ENCODE assay signal across 8 cellular contexts in genomic region chr12:14257303-14257733, GRCh38.
DNase-seq lines count a peak whose midpoint lies in the region; ATAC-seq, FAIRE-seq and TF ChIP-seq lines count a peak whose summit lies in the region.

No MANE protein-coding gene starts in this region.

- H3K9me3 ChIP-seq in SK-N-SH (no peaks in the 10 kb centered on the region), astrocyte (ENCODE audit: insufficient read depth, low read depth, low read length) (peaks cover 3% of the 10 kb centered on the region), right lobe of liver (no peaks in the 10 kb centered on the region), thoracic aorta (no peaks in the 10 kb centered on the region)

- no peak overlapping the region for H3K4me2 ChIP-seq in SK-N-SH
- peak overlapping the region; percentile 69 for H3K4me2 ChIP-seq in astrocyte (ENCODE audit: low read length)

- H3K9me3 Mint-ChIP-seq in astrocyte (ENCODE audit: unreplicated experiment) = peaks cover 18% of the 10 kb centered on the region

- H3K9ac ChIP-seq in SK-N-SH (peak overlapping the region; percentile 47), astrocyte (ENCODE audit: low read length) (peak overlapping the region; percentile 47)

- H3K27ac Mint-ChIP-seq in astrocyte (ENCODE audit: unreplicated experiment) = peak overlapping the region; percentile 99

- H3K4me3 Mint-ChIP-seq in astrocyte (ENCODE audit: unreplicated experiment) = peak overlapping the region; percentile 64

- H3K27ac ChIP-seq in SK-N-SH (ENCODE audit: low read depth in 2 of 2, low read length in 1 of 2) (peak overlapping the region; percentile 63 to 92), astrocyte (ENCODE audit: low read depth, low read length) (peak overlapping the region; percentile 80), right lobe of liver (peak overlapping the region; percentile 56 to 87 (median 85)), thoracic aorta (peak overlapping the region; percentile 84 to 88)

- TF ChIP-seq CTCF in SK-N-SH (IDR thresholded peaks at IDR 0.05) (no peak), astrocyte (IDR thresholded peaks at IDR 0.05; ENCODE audit: insufficient read depth, low read depth, low read length) (no peak), right lobe of liver (IDR thresholded peaks at IDR 0.05) (no peak), thoracic aorta (IDR thresholded peaks at IDR 0.05) (no peak)

- TF ChIP-seq RAD21 in SK-N-SH (IDR thresholded peaks at IDR 0.05; ENCODE audit: low read length) = no peak

- DNase-seq in SK-N-SH (no peak), astrocyte (ENCODE audit: low read depth) (no peak), right lobe of liver (peak in 1 of 3 donors; percentile 95), thoracic aorta (ENCODE audit: low spot score) (peak; percentile 88), DMS53 treated with DMSO at 0.1 percent for 48 hours (lab: John Stamatoyannopoulos, UW; ENCODE audit: unreplicated experiment) (no peak)

- TF ChIP-seq POLR2A in right lobe of liver (IDR thresholded peaks at IDR 0.05) = no peak

- H3K27me3 ChIP-seq in SK-N-SH (ENCODE audit: insufficient read depth) = no peaks in the 10 kb centered on the region
- no peaks in the 10 kb centered on the region for H3K27me3 ChIP-seq in astrocyte (ENCODE audit: insufficient read depth, low read length)
- H3K27me3 ChIP-seq in right lobe of liver = no peaks in the 10 kb centered on the region
- no peaks in the 10 kb centered on the region for H3K27me3 ChIP-seq in thoracic aorta (replicated peaks; ENCODE audit: insufficient read depth)

- FAIRE-seq in astrocyte (lab: Jason Lieb, UNC) = no peak

- peaks cover 1% of the 10 kb centered on the region for H3K36me3 Mint-ChIP-seq in astrocyte (ENCODE audit: low read depth, unreplicated experiment)

- TF ChIP-seq EP300 in SK-N-SH (IDR thresholded peaks at IDR 0.05; ENCODE audit: borderline replicate concordance in 1 of 2, low read depth in 1 of 2, low read length in 1 of 2) = no peak

- H4K20me1 ChIP-seq in SK-N-SH (ENCODE audit: insufficient read depth) (no peaks in the 10 kb centered on the region), astrocyte (ENCODE audit: insufficient read depth, low read length) (no peaks in the 10 kb centered on the region)

- no peaks in the 10 kb centered on the region for H3K9me2 ChIP-seq in SK-N-SH

- intact Hi-C loops in right lobe of liver (cut with DNase I) = no loop called here

- H3K27me3 Mint-ChIP-seq in astrocyte (ENCODE audit: low read depth, unreplicated experiment) = no peaks in the 10 kb centered on the region

- 24% methylated on average over 7 of the region's 7 CpGs for WGBS in SK-N-SH (ENCODE audit: low lambda C conversion rate)
- 5% methylated on average over 7 of the region's 7 CpGs for WGBS in right lobe of liver (ENCODE audit: insufficient coverage, low coverage, low lambda C conversion rate, missing lambda C conversion rate)

- peaks cover 7% of the 10 kb centered on the region for H3F3A ChIP-seq in SK-N-SH (replicated peaks; ENCODE audit: insufficient read depth)

- POLR2A ChIA-PET in SK-N-SH (lab: Yijun Ruan, JAX) = interaction anchor here (1.3 to 2.2 kb wide), 2 partner anchors 108 to 128 kb away, joined by 6 to 7 read pairs; partner anchors contain the start of gene ATF7IP

- CTCF ChIA-PET in SK-N-SH (lab: Yijun Ruan, JAX) = interaction anchor here (1.0 to 1.2 kb wide), 2 partner anchors 109 to 128 kb away, joined by 4 to 5 read pairs; partner anchors contain the start of gene ATF7IP

- no peak for ATAC-seq in SK-N-SH treated with all-trans-retinoic acid at 6 μM for 48 hours
- no peak for ATAC-seq in right lobe of liver
- no peak for ATAC-seq in thoracic aorta (ENCODE audit: insufficient number of reproducible peaks, low FRiP score, low read depth)
- ATAC-seq in HG02763 (IDR thresholded peaks at IDR 0.05; ENCODE audit: unreplicated experiment) = no peak
- ATAC-seq in GM18868 (IDR thresholded peaks at IDR 0.05; ENCODE audit: unreplicated experiment) = no peak

- H3K4me1 ChIP-seq in SK-N-SH (ENCODE audit: control insufficient read depth in 1 of 2, insufficient read depth in 2 of 2, low read depth in 1 of 2, low read length in 1 of 2) (peaks cover 13 to 19% of the 10 kb centered on the region in 2 experiments; a peak in 2 of 4 replicates), astrocyte (ENCODE audit: insufficient read depth, low read length) (peaks cover 32% of the 10 kb centered on the region), right lobe of liver (peaks cover 0 to 21% (median 10%) of the 10 kb centered on the region in 4 donors), thoracic aorta (ENCODE audit: control insufficient read depth in 1 of 2, low read depth in 2 of 2) (peaks cover 14 to 48% of the 10 kb centered on the region in 2 donors)

- no peaks in the 10 kb centered on the region for H3K79me2 ChIP-seq in SK-N-SH (ENCODE audit: insufficient read depth)
- no peaks in the 10 kb centered on the region for H3K79me2 ChIP-seq in astrocyte (ENCODE audit: insufficient read depth, low read length)

- H2AFZ ChIP-seq in SK-N-SH (ENCODE audit: low read depth) = peak overlapping the region; percentile 69
- H2AFZ ChIP-seq in astrocyte (ENCODE audit: low read depth, low read length) = peak overlapping the region; percentile 66

- H3K4me3 ChIP-seq in SK-N-SH (ENCODE audit: low read depth in 2 of 2, low read length in 1 of 2) = peak overlapping the region in 1 of 2 experiments; percentile 3; a peak in 1 of 4 replicates
- no peak overlapping the region for H3K4me3 ChIP-seq in astrocyte (ENCODE audit: insufficient read depth, low read depth, low read length)
- H3K4me3 ChIP-seq in right lobe of liver = peak overlapping the region in 2 of 3 donors; percentile 10 to 20
- peak overlapping the region; percentile 59 for H3K4me3 ChIP-seq in thoracic aorta

- peaks cover 51% of the 10 kb centered on the region for H3K4me1 Mint-ChIP-seq in astrocyte (ENCODE audit: low read depth, unreplicated experiment)

- H3K36me3 ChIP-seq in SK-N-SH (replicated peaks in 1 of 2; ENCODE audit: control insufficient read depth in 1 of 2, insufficient read depth in 2 of 2, low read length in 1 of 2) (no peaks in the 10 kb centered on the region), astrocyte (ENCODE audit: insufficient read depth, low read length) (no peaks in the 10 kb centered on the region), right lobe of liver (no peaks in the 10 kb centered on the region), thoracic aorta (no peaks in the 10 kb centered on the region)

TF ChIP-seq in SK-N-SH, 30 proteins besides CTCF, POLR2A, EP300 and RAD21 (continues in another document):
- no peak for TF ChIP-seq GABPA (IDR thresholded peaks at IDR 0.05; ENCODE audit: low read depth)
- no peak for TF ChIP-seq MXI1 (IDR thresholded peaks at IDR 0.05; ENCODE audit: low read depth, low read length)
- TF ChIP-seq SMC3 (IDR thresholded peaks at IDR 0.05; ENCODE audit: low read depth, low read length) = no peak
- TF ChIP-seq NFIC (IDR thresholded peaks at IDR 0.05; ENCODE audit: borderline replicate concordance) = no peak
- no peak for TF ChIP-seq RCOR1 (IDR thresholded peaks at IDR 0.05; ENCODE audit: low read length)
- TF ChIP-seq TEAD4 (IDR thresholded peaks at IDR 0.05; ENCODE audit: borderline replicate concordance, insufficient read depth) = no peak
- TF ChIP-seq GATA2 (CRISPR knock-in tag; IDR thresholded peaks at IDR 0.05) = no peak
- TF ChIP-seq FOSL2 (IDR thresholded peaks at IDR 0.05; ENCODE audit: borderline replicate concordance, low read depth) = no peak
- TF ChIP-seq FOXJ3 (CRISPR knock-in tag; IDR thresholded peaks at IDR 0.05) = no peak
- no peak for TF ChIP-seq FOXM1 (IDR thresholded peaks at IDR 0.05; ENCODE audit: low read depth)
- TF ChIP-seq MAX (IDR thresholded peaks at IDR 0.05; ENCODE audit: low read depth) = no peak
- TF ChIP-seq YY1 (IDR thresholded peaks at IDR 0.05; ENCODE audit: low read depth) = no peak
- no peak for TF ChIP-seq NRF1 (IDR thresholded peaks at IDR 0.05; ENCODE audit: low read depth, low read length)

TF ChIP-seq in SK-N-SH treated with all-trans-retinoic acid at 6 μM for 48 hours, 23 proteins besides CTCF, POLR2A, EP300 and RAD21:
- TF ChIP-seq ZNF8 (CRISPR knock-in tag; IDR thresholded peaks at IDR 0.05) (no peak), GLIS3 (CRISPR knock-in tag; IDR thresholded peaks at IDR 0.05) (no peak), BACH2 (CRISPR knock-in tag; IDR thresholded peaks at IDR 0.05; ENCODE audit: borderline replicate concordance) (no peak)
